ENCODE assay signal across 10 cellular contexts in genomic region chr12:68455676-68456345, GRCh38.
A peak's percentile ranks its signal among the peaks of the same experiment; 100 is the strongest.
DNase-seq lines count a peak whose midpoint lies in the region; ATAC-seq and TF ChIP-seq lines count a peak whose summit lies in the region.
"Had no signal": no experiment of that assay in that cellular context is flagged by ENCODE, and none has a peak within 500 bp of the region (broad histone marks: within the 10 kb centered on the region; RNA-seq: fewer than 3 reads in every experiment).

No MANE protein-coding gene starts in this region.

- no peak overlapping the region for H3K4me3 Mint-ChIP-seq in WTC11

- DNase-seq in GM12865 (ENCODE audit: low read depth) (peak; percentile 57), WTC11 (ENCODE audit: low spot score) (no peak), right lobe of liver (no peak), foreskin melanocyte (no peak), dorsolateral prefrontal cortex (no peak)
- DNase-seq: NCI-H1694 had no signal

- H3K4me1 ChIP-seq in BLaER1 treated with 17β-estradiol and CSF1 and Interleukin-3, amounts not matched to agents 10 nM and 100 nM, result peaks cover 60 to 70% (median 65%) of the 10 kb centered on the region in 10 experiments
- peaks cover 0 to 8% (median 0%) of the 10 kb centered on the region in 4 donors for H3K4me1 ChIP-seq in right lobe of liver

- H3K27me3 ChIP-seq in BLaER1 treated with 17β-estradiol and CSF1 and Interleukin-3, amounts not matched to agents 10 nM and 100 nM, result no peaks in the 10 kb centered on the region
- no peaks in the 10 kb centered on the region for H3K27me3 ChIP-seq in right lobe of liver
- H3K27me3 ChIP-seq in dorsolateral prefrontal cortex, result no peaks in the 10 kb centered on the region

- peak overlapping the region in 6 of 10 experiments; percentile 13 to 27 (median 24); a peak in 3 of 20 replicates for H3K4me3 ChIP-seq in BLaER1 treated with 17β-estradiol and CSF1 and Interleukin-3, amounts not matched to agents 10 nM and 100 nM
- no peak overlapping the region for H3K4me3 ChIP-seq in GM12865 (ENCODE audit: low read depth, low read length)
- no peak overlapping the region for H3K4me3 ChIP-seq in right lobe of liver
- no peak overlapping the region for H3K4me3 ChIP-seq in dorsolateral prefrontal cortex

- no peaks in the 10 kb centered on the region for H3K36me3 ChIP-seq in BLaER1 treated with 17β-estradiol and CSF1 and Interleukin-3, amounts not matched to agents 10 nM and 100 nM
- no peaks in the 10 kb centered on the region for H3K36me3 ChIP-seq in right lobe of liver

- H3K27ac ChIP-seq in BLaER1 treated with 17β-estradiol and CSF1 and Interleukin-3, amounts not matched to agents 10 nM and 100 nM, result peak overlapping the region; percentile 59 to 78 (median 73)
- H3K27ac ChIP-seq in right lobe of liver, result no peak overlapping the region
- H3K27ac ChIP-seq in dorsolateral prefrontal cortex, result no peak overlapping the region

- H3K4me2 ChIP-seq in BLaER1 treated with 17β-estradiol and CSF1 and Interleukin-3, amounts not matched to agents 10 nM and 100 nM, result peak overlapping the region; percentile 81 to 95 (median 86)

- H4K20me1 ChIP-seq in BLaER1 treated with 17β-estradiol and CSF1 and Interleukin-3, amounts not matched to agents 10 nM and 100 nM, result no peaks in the 10 kb centered on the region

- intact Hi-C loops in right lobe of liver (cut with DNase I) (no loop called here), dorsolateral prefrontal cortex (cut with DNase I) (no loop called here)

- H3K9me3 ChIP-seq in BLaER1 treated with 17β-estradiol and CSF1 and Interleukin-3, amounts not matched to agents 10 nM and 100 nM (replicated peaks in 1 of 11), result peaks cover 0 to 16% (median 11%) of the 10 kb centered on the region in 11 experiments; a peak in 13 of 22 replicates
- no peaks in the 10 kb centered on the region for H3K9me3 ChIP-seq in right lobe of liver

- no peak for TF ChIP-seq POLR2A in right lobe of liver (IDR thresholded peaks at IDR 0.05)

- H3K27ac Mint-ChIP-seq in WTC11, result no peak overlapping the region

- TF ChIP-seq CTCF in GM12865 (IDR thresholded peaks at IDR 0.05; ENCODE audit: insufficient read depth, low read depth, low read length, missing control alignments) (no peak), WTC11 (IDR thresholded peaks at IDR 0.05) (no peak), right lobe of liver (IDR thresholded peaks at IDR 0.05) (no peak), dorsolateral prefrontal cortex (IDR thresholded peaks at IDR 0.05 in 54 of 56, conservative IDR thresholded peaks at IDR 0.05 in 2 of 56; ENCODE audit: low read depth in 1 of 56, partially characterized antibody in 56 of 56) (no peak)

- no peaks in the 10 kb centered on the region for H3K27me3 Mint-ChIP-seq in WTC11 (ENCODE audit: low read depth)

- H3K36me3 Mint-ChIP-seq in WTC11, result no peaks in the 10 kb centered on the region

- H3K4me1 Mint-ChIP-seq in WTC11, result peaks cover 56% of the 10 kb centered on the region

- CTCF ChIA-PET in WTC11 (lab: Charles Lee), result no interaction called here

- 36% methylated on average over 1 of the region's 2 CpGs for WGBS in right lobe of liver (ENCODE audit: insufficient coverage, low coverage, low lambda C conversion rate, missing lambda C conversion rate)

- H3K9ac ChIP-seq in BLaER1 treated with 17β-estradiol and CSF1 and Interleukin-3, amounts not matched to agents 10 nM and 100 nM, result peak overlapping the region in 9 of 11 experiments; percentile 29 to 67 (median 43); a peak in 16 of 22 replicates

- H3K9me3 Mint-ChIP-seq in WTC11, result peaks cover 5% of the 10 kb centered on the region

- POLR2A ChIA-PET in WTC11 (lab: Charles Lee), result no interaction called here

- ATAC-seq in WTC11 (peak; percentile 32), right lobe of liver (peak; percentile 10 to 43 (median 18)), HG02981 (IDR thresholded peaks at IDR 0.05; ENCODE audit: unreplicated experiment) (no peak), GM19035 (IDR thresholded peaks at IDR 0.05; ENCODE audit: unreplicated experiment) (no peak)
- ATAC-seq: esophagus mucosa had no signal

TF ChIP-seq in WTC11, 78 proteins besides CTCF, POLR2A, EP300 and RAD21:
- TF ChIP-seq, protein P1, sequence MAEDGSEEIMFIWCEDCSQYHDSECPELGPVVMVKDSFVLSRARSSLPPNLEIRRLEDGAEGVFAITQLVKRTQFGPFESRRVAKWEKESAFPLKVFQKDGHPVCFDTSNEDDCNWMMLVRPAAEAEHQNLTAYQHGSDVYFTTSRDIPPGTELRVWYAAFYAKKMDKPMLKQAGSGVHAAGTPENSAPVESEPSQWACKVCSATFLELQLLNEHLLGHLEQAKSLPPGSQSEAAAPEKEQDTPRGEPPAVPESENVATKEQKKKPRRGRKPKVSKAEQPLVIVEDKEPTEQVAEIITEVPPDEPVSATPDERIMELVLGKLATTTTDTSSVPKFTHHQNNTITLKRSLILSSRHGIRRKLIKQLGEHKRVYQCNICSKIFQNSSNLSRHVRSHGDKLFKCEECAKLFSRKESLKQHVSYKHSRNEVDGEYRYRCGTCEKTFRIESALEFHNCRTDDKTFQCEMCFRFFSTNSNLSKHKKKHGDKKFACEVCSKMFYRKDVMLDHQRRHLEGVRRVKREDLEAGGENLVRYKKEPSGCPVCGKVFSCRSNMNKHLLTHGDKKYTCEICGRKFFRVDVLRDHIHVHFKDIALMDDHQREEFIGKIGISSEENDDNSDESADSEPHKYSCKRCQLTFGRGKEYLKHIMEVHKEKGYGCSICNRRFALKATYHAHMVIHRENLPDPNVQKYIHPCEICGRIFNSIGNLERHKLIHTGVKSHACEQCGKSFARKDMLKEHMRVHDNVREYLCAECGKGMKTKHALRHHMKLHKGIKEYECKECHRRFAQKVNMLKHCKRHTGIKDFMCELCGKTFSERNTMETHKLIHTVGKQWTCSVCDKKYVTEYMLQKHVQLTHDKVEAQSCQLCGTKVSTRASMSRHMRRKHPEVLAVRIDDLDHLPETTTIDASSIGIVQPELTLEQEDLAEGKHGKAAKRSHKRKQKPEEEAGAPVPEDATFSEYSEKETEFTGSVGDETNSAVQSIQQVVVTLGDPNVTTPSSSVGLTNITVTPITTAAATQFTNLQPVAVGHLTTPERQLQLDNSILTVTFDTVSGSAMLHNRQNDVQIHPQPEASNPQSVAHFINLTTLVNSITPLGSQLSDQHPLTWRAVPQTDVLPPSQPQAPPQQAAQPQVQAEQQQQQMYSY (CRISPR knock-in tag; IDR thresholded peaks at IDR 0.05), result no peak
- TF ChIP-seq ZNF423 (CRISPR knock-in tag; IDR thresholded peaks at IDR 0.05), result peak; percentile 61; the same call in 1 of the 2 replicates
- no peak for TF ChIP-seq GTF2I (CRISPR knock-in tag; conservative IDR thresholded peaks at IDR 0.05)

Comparison
In these comparisons a context has a peak if more than half of its experiments do, and no peak if none do; other contexts are left out.
1. H3K27ac ChIP-seq: peak in BLaER1 treated with 17β-estradiol and CSF1 and Interleukin-3, amounts not matched to agents 10 nM and 100 nM (11 of 11); none in right lobe of liver (0 of 3) and dorsolateral prefrontal cortex (0 of 59).
2. H3K4me3 ChIP-seq: peak in BLaER1 treated with 17β-estradiol and CSF1 and Interleukin-3, amounts not matched to agents 10 nM and 100 nM (6 of 10); none in GM12865 (single experiment), right lobe of liver (0 of 3) and dorsolateral prefrontal cortex (0 of 59).
3. ATAC-seq: peak in WTC11 (single experiment) and right lobe of liver (4 of 4); none in HG02981 (single experiment) and GM19035 (single experiment).